ENCODE assay signal across 1 cellular context in the genomic region with DNA sequence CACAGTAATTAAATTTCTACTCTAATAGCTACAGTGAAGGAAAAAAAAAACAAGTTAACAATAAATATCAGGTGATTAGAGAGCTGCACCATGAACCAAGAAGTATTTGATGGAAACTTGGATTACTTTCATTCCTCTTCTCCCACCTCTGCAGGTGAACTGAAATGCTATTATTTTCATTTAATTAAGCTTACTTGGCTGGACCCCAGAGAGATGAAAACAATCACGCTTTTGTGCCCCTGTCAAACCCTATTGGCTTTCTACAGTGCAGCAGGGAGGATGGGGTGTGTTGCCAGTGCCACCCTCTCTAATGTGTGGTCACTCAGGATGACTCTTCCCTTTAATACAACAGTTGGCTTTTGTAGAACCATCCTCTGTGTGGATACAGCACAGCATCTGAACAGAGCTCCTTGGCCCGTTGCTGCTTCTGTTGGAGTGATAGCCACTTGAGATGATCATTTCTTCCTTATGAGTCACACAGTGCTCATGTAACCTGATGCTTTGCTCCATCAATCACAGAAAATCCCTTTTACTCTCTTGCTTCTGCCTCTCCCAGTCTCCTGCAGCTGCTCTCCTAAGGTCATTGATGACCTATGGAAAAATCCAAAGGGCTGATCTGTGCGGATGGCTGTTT.
TF ChIP-seq lines count a peak whose summit lies in the region.

No MANE protein-coding gene starts in this region.

TF ChIP-seq in GM23338, 12 proteins besides CTCF, POLR2A, EP300 and RAD21 (continued from another document):
- TF ChIP-seq REST (IDR thresholded peaks at IDR 0.05; ENCODE audit: unreplicated experiment) (no peak), EZH2phosphoT487 (IDR thresholded peaks at IDR 0.05; ENCODE audit: unreplicated experiment) (no peak), JUNB (IDR thresholded peaks at IDR 0.05; ENCODE audit: unreplicated experiment) (no peak), ZNF331 (CRISPR knock-in tag; IDR thresholded peaks at IDR 0.05; ENCODE audit: low read depth) (no peak), EZH2 (IDR thresholded peaks at IDR 0.05; ENCODE audit: low read depth, unreplicated experiment) (no peak), POLR2AphosphoS5 (IDR thresholded peaks at IDR 0.05; ENCODE audit: low read depth) (no peak), ETS1 (IDR thresholded peaks at IDR 0.05) (no peak), ZNF114 (CRISPR knock-in tag; IDR thresholded peaks at IDR 0.05) (no peak)
- TF ChIP-seq, protein P1, sequence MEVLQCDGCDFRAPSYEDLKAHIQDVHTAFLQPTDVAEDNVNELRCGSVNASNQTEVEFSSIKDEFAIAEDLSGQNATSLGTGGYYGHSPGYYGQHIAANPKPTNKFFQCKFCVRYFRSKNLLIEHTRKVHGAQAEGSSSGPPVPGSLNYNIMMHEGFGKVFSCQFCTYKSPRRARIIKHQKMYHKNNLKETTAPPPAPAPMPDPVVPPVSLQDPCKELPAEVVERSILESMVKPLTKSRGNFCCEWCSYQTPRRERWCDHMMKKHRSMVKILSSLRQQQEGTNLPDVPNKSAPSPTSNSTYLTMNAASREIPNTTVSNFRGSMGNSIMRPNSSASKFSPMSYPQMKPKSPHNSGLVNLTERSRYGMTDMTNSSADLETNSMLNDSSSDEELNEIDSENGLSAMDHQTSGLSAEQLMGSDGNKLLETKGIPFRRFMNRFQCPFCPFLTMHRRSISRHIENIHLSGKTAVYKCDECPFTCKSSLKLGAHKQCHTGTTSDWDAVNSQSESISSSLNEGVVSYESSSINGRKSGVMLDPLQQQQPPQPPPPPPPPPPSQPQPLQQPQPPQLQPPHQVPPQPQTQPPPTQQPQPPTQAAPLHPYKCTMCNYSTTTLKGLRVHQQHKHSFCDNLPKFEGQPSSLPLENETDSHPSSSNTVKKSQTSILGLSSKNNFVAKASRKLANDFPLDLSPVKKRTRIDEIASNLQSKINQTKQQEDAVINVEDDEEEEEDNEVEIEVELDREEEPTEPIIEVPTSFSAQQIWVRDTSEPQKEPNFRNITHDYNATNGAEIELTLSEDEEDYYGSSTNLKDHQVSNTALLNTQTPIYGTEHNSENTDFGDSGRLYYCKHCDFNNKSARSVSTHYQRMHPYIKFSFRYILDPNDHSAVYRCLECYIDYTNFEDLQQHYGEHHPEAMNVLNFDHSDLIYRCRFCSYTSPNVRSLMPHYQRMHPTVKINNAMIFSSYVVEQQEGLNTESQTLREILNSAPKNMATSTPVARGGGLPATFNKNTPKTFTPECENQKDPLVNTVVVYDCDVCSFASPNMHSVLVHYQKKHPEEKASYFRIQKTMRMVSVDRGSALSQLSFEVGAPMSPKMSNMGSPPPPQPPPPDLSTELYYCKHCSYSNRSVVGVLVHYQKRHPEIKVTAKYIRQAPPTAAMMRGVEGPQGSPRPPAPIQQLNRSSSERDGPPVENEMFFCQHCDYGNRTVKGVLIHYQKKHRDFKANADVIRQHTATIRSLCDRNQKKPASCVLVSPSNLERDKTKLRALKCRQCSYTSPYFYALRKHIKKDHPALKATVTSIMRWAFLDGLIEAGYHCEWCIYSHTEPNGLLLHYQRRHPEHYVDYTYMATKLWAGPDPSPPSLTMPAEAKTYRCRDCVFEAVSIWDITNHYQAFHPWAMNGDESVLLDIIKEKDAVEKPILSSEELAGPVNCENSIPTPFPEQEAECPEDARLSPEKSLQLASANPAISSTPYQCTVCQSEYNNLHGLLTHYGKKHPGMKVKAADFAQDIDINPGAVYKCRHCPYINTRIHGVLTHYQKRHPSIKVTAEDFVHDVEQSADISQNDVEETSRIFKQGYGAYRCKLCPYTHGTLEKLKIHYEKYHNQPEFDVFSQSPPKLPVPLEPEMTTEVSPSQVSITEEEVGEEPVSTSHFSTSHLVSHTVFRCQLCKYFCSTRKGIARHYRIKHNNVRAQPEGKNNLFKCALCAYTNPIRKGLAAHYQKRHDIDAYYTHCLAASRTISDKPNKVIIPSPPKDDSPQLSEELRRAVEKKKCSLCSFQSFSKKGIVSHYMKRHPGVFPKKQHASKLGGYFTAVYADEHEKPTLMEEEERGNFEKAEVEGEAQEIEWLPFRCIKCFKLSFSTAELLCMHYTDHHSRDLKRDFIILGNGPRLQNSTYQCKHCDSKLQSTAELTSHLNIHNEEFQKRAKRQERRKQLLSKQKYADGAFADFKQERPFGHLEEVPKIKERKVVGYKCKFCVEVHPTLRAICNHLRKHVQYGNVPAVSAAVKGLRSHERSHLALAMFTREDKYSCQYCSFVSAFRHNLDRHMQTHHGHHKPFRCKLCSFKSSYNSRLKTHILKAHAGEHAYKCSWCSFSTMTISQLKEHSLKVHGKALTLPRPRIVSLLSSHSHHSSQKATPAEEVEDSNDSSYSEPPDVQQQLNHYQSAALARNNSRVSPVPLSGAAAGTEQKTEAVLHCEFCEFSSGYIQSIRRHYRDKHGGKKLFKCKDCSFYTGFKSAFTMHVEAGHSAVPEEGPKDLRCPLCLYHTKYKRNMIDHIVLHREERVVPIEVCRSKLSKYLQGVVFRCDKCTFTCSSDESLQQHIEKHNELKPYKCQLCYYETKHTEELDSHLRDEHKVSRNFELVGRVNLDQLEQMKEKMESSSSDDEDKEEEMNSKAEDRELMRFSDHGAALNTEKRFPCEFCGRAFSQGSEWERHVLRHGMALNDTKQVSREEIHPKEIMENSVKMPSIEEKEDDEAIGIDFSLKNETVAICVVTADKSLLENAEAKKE (CRISPR knock-in tag; IDR thresholded peaks at IDR 0.05): no peak
